8 cellular contexts compared by ENCODE assay signal in the genomic region with DNA sequence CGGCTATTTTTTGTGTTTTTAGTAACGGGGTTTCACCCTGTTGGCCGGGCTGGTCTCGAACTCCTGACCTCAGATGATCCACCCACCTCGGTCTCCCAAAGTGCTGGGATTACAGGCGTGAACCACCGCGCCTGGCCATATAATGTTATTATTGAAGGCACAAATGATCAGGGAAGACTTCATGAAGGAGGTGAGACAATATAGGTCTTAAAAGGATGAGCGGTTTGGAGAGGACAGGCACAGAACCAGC. TPM values are rescaled to one million over a fixed set of nuclear protein-coding genes. Genes with fewer than 3 reads are reported as not detected.
A peak's percentile ranks its signal among the peaks of the same experiment; 100 is the strongest.
DNase-seq lines count a peak whose midpoint lies in the region; ATAC-seq and TF ChIP-seq lines count a peak whose summit lies in the region.
"Not testable (repeated sequence)": the region's sequence is repeated elsewhere in the genome, so short reads cannot be mapped to it uniquely, and the experiment has no call there.

No MANE protein-coding gene starts in this region.

- not testable (repeated sequence) for H4K20me1 ChIP-seq in GM23248 (ENCODE audit: insufficient read depth)
- H4K20me1 ChIP-seq in PC-3 (ENCODE audit: low read length), result peaks cover 22% of the 10 kb centered on the region; the same call in 1 of the 2 replicates

- not testable (repeated sequence) for H3K36me3 ChIP-seq in GM23248 (ENCODE audit: low read depth); PC-3 (ENCODE audit: low read depth, low read length); breast epithelium; cardiac muscle cell

- WGBS in GM23248 (ENCODE audit: low coverage in 1 of 2, low lambda C conversion rate in 2 of 2, missing lambda C conversion rate in 2 of 2), 2 experiments, result 2 to 4% methylated on average over 9 of the region's 9 CpGs

- CTCF ChIA-PET in AG04450 (lab: Charles Lee), result interaction anchor here (0.6 to 7.1 kb wide), 74 partner anchors 9 to 1734 kb away, joined by 3 to 95 read pairs (median 6); partner anchors contain the start of genes DYSF and NAGK
- CTCF ChIA-PET in PC-3 (lab: Charles Lee), result interaction anchor here (0.6 to 2.8 kb wide), 8 partner anchors 31 to 1058 kb away, joined by 3 to 29 read pairs (median 7); partner anchors contain the start of gene PAIP2B

- H3K9me3 Mint-ChIP-seq in naive thymus-derived CD8-positive, alpha-beta T cell, result not testable (repeated sequence)

- H3K79me2 ChIP-seq in GM23248 (ENCODE audit: insufficient read depth), result peaks cover 47% of the 10 kb centered on the region
- H3K79me2 ChIP-seq in PC-3 (ENCODE audit: low read length), result peaks cover 47% of the 10 kb centered on the region

- intact Hi-C loops in PC-3 (cut with micrococcal nuclease), result loop anchor here (1.0 to 2.0 kb wide), 3 partner anchors 32 to 104 kb away; partner anchors contain the start of gene PAIP2B
- intact Hi-C loops in breast epithelium (cut with DNase I; ENCODE audit: low total_unique reads), result not testable (repeated sequence)

- H2AFZ ChIP-seq in GM23248 (peak overlapping the region; percentile 88), PC-3 (ENCODE audit: low read length) (peak overlapping the region; percentile 75)

- not testable (repeated sequence) for BruUV-seq in PC-3 (replicated peaks; lab: Mats Ljungman, UMichigan)

- peaks cover 13 to 50% (median 36%) of the 10 kb centered on the region in 4 donors for H3K4me1 Mint-ChIP-seq in naive thymus-derived CD8-positive, alpha-beta T cell

- in situ Hi-C loops in GM23248 (cut with MboI), result not testable (repeated sequence)

- H3K9me3 ChIP-seq in AG04450 (ENCODE audit: control insufficient read depth, insufficient read depth, low read length); GM23248 (ENCODE audit: low read depth); PC-3 (ENCODE audit: low read length); breast epithelium; cardiac muscle cell (ENCODE audit: low read depth): not testable (repeated sequence)

- H3K27me3 ChIP-seq in AG04450 (ENCODE audit: control insufficient read depth, insufficient read depth, low read length); GM23248 (replicated peaks; ENCODE audit: insufficient read depth); PC-3 (ENCODE audit: low read length); breast epithelium; cardiac muscle cell: not testable (repeated sequence)

- DNase-seq in AG04450 (ENCODE audit: low read depth, low spot score); GM23248; PC-3; breast epithelium (ENCODE audit: low spot score in 2 of 2); cardiac muscle cell (ENCODE audit: low read depth in 1 of 2, low spot score in 1 of 2); naive thymus-derived CD8-positive, alpha-beta T cell: not testable (repeated sequence)
- DNase-seq in activated CD8-positive, alpha-beta memory T cell treated with anti-CD3 and anti-CD28 coated beads, Interleukin-2, amount 50 U/mL, for 48 hours, result peak; percentile 74
- DNase-seq in stimulated activated CD4-positive, alpha-beta T cell treated with anti-CD3 and anti-CD28 coated beads, TNF-alpha, amount 100 ng/mL, for 24 hours (ENCODE audit: low read depth in 3 of 3), result peak in 2 of 3 experiments; percentile 3 to 14

- H3K4me3 ChIP-seq in AG04450 (ENCODE audit: low read depth, low read length), result peak overlapping the region; percentile 37; the same call in 1 of the 2 replicates
- peak overlapping the region; percentile 93 for H3K4me3 ChIP-seq in GM23248
- H3K4me3 ChIP-seq in PC-3 (ENCODE audit: low read length), result peak overlapping the region; percentile 52; the same call in 1 of the 2 replicates
- peak overlapping the region; percentile 88 to 93 (median 91) for H3K4me3 ChIP-seq in breast epithelium
- H3K4me3 ChIP-seq in cardiac muscle cell, result peak overlapping the region; percentile 80

- H3K9me2 ChIP-seq in GM23248 (ENCODE audit: insufficient read depth); PC-3 (replicated peaks; ENCODE audit: low read length): not testable (repeated sequence)

- H3K36me3 Mint-ChIP-seq in naive thymus-derived CD8-positive, alpha-beta T cell, result peaks cover 0 to 18% (median 4%) of the 10 kb centered on the region in 3 donors

- TF ChIP-seq CTCF in AG04450 (IDR thresholded peaks at IDR 0.05; ENCODE audit: low read depth, low read length); PC-3 (conservative IDR thresholded peaks at IDR 0.05; ENCODE audit: low read depth, low read length); breast epithelium (IDR thresholded peaks at IDR 0.05); cardiac muscle cell (IDR thresholded peaks at IDR 0.05; ENCODE audit: low read depth, low read length): not testable (repeated sequence)

- not testable (repeated sequence) for TF ChIP-seq POLR2A in breast epithelium (IDR thresholded peaks at IDR 0.05)

- not testable (repeated sequence) for H3K27ac ChIP-seq in AG04450 (ENCODE audit: low read depth, low read length); GM23248; PC-3 (ENCODE audit: low read length); cardiac muscle cell
- H3K27ac ChIP-seq in breast epithelium, result peak overlapping the region in 1 of 2 donors; percentile 99

- POLR2A ChIA-PET in AG04450 (lab: Yijun Ruan, JAX), result interaction anchor here (0.6 to 1.8 kb wide), 11 partner anchors 16 to 1942 kb away, joined by 3 to 10 read pairs (median 4); partner anchors contain the start of genes MCEE and NAGK
- POLR2A ChIA-PET in PC-3 (lab: Charles Lee; ENCODE audit: unreplicated experiment), result interaction anchor here (0.5 to 1.0 kb wide), 5 partner anchors 32 to 919 kb away, joined by 4 to 24 read pairs (median 6); partner anchors contain the start of gene PAIP2B
- POLR2A ChIA-PET in naive thymus-derived CD8-positive, alpha-beta T cell (lab: Charles Lee), result interaction anchor here (0.7 to 5.7 kb wide), 15 partner anchors 8 to 1688 kb away, joined by 3 to 25 read pairs (median 7); partner anchors contain the start of genes MCEE, MPHOSPH10, NAGK and PAIP2B

- peak overlapping the region; percentile 62 for H3K4me2 ChIP-seq in GM23248 (ENCODE audit: unreplicated experiment)
- peak overlapping the region; percentile 46; the same call in 1 of the 2 replicates for H3K4me2 ChIP-seq in PC-3 (ENCODE audit: low read length)

- peaks cover 15% of the 10 kb centered on the region; the same call in 1 of the 2 replicates for H3K4me1 ChIP-seq in GM23248 (ENCODE audit: insufficient read depth)
- H3K4me1 ChIP-seq in PC-3 (ENCODE audit: insufficient read depth, low read length), result peaks cover 25% of the 10 kb centered on the region
- H3K4me1 ChIP-seq in breast epithelium, result not testable (repeated sequence)
- peaks cover 12% of the 10 kb centered on the region for H3K4me1 ChIP-seq in cardiac muscle cell (ENCODE audit: low read depth)

- H3K27me3 Mint-ChIP-seq in naive thymus-derived CD8-positive, alpha-beta T cell, result not testable (repeated sequence)

- peak overlapping the region; percentile 33; the same call in 1 of the 2 replicates for H3K9ac ChIP-seq in GM23248
- not testable (repeated sequence) for H3K9ac ChIP-seq in PC-3 (ENCODE audit: low read length)

- not testable (repeated sequence) for H3F3A ChIP-seq in GM23248 (ENCODE audit: insufficient read depth); PC-3 (ENCODE audit: low read length, unreplicated experiment)

- H3K4me3 Mint-ChIP-seq in naive thymus-derived CD8-positive, alpha-beta T cell, result peak overlapping the region; percentile 96 to 100 (median 100)

- peak overlapping the region; percentile 74 to 100 (median 100) for H3K27ac Mint-ChIP-seq in naive thymus-derived CD8-positive, alpha-beta T cell

- not testable (repeated sequence) for ATAC-seq in PC-3; naive thymus-derived CD8-positive, alpha-beta T cell

RNA-seq across cellular contexts. Expression of gene ZNF638, which starts 0.3 kb away (rescaled TPM):
- polyA plus RNA-seq in AG04450 (2011; rRNA removed), result 75.3 and 105 TPM in 2 replicates
- 125 and 171 TPM in 2 replicates for polyA minus RNA-seq in AG04450 (2011; rRNA and poly(A)+ RNA removed)
- total RNA-seq in GM23248 (2014; rRNA removed; shearing (Covaris generic)), result 75.0 and 83.0 TPM in 2 replicates
- 43.5 and 44.0 TPM in 2 replicates for polyA plus RNA-seq in GM23248 (2016; fragmentation: Nextera tagmentation; extraction: Ambion mirVana)
- 82.9 and 93.2 TPM in 2 replicates for total RNA-seq in PC-3 (2014; rRNA removed)
- total RNA-seq in breast epithelium, result 100 to 1,000 TPM; 203 to 290 (median 266) TPM
- total RNA-seq in cardiac muscle cell, result 99.4 and 223 TPM in 2 replicates
- polyA plus RNA-seq in cardiac muscle cell, result 70.5 and 111 TPM in 2 replicates
- 100 to 1,000 TPM; 163 to 176 TPM for total RNA-seq in naive thymus-derived CD8-positive, alpha-beta T cell
- polyA plus RNA-seq in naive thymus-derived CD8-positive, alpha-beta T cell, result 10 to 100 TPM; 40.7 to 52.4 (median 51.9) TPM

Comparison
In these comparisons a context has a peak if more than half of its experiments do, and no peak if none do; other contexts are left out.
1. H3K4me3 ChIP-seq: peak in every context shown above with its lines; median percentile 93 in GM23248; 91 in breast epithelium; 80 in cardiac muscle cell; 52 in PC-3; 37 in AG04450.